1 cellular context compared by ENCODE assay signal in genomic region chrX:2897690-2898623, GRCh38.
A peak's percentile ranks its signal among the peaks of the same experiment; 100 is the strongest.
TF ChIP-seq lines count a peak whose summit lies in the region.
"Not testable (repeated sequence)": the region's sequence is repeated elsewhere in the genome, so short reads cannot be mapped to it uniquely, and the experiment has no call there.

No MANE protein-coding gene starts in this region.

TF ChIP-seq in K562, 482 proteins besides CTCF, POLR2A, EP300 and RAD21 (continued from another document):
- TF ChIP-seq ZNF740 (CRISPR knock-in tag; IDR thresholded peaks at IDR 0.05) (0 out of 2 replicates have a peak, but pooled peaks have one; percentile 23), CREB1 (IDR thresholded peaks at IDR 0.05) (peak; percentile 40; the same call in 1 of the 2 replicates), RCOR1 (IDR thresholded peaks at IDR 0.05; ENCODE audit: borderline replicate concordance in 1 of 2, low read depth in 2 of 2, low read length in 2 of 2) (peak in 1 of 2 experiments; percentile 98; a peak in 2 of 4 replicates), CEBPG (CRISPR knock-in tag; IDR thresholded peaks at IDR 0.05) (peak; percentile 69), CEBPG (tag; conservative IDR thresholded peaks at IDR 0.05 in 1 of 2, IDR thresholded peaks at IDR 0.05 in 1 of 2) (peak in 1 of 2 experiments; percentile 66; a peak in 2 of 4 replicates), CCNT2 (IDR thresholded peaks at IDR 0.05; ENCODE audit: borderline replicate concordance, extremely low read depth, insufficient read length, low read depth, low read length) (peak; percentile 26), MEIS2 (IDR thresholded peaks at IDR 0.05; ENCODE audit: partially characterized antibody) (peak; percentile 70), GATA2 (CRISPR knock-in tag; IDR thresholded peaks at IDR 0.05) (peak; percentile 57; the same call in 1 of the 2 replicates), TRIM24 (IDR thresholded peaks at IDR 0.05) (0 out of 4 replicates have a peak, but pooled peaks of 1 of the 2 experiments have one; percentile 24), CBFA2T3 (IDR thresholded peaks at IDR 0.05) (peak; percentile 70), HDAC2 (IDR thresholded peaks at IDR 0.05) (peak; percentile 79), ARID1B (IDR thresholded peaks at IDR 0.05) (peak; percentile 57), ATF1 (tag; IDR thresholded peaks at IDR 0.05) (peak; percentile 51), TAL1 (IDR thresholded peaks at IDR 0.05) (peak; percentile 22; the same call in 1 of the 2 replicates), SMARCA4 (IDR thresholded peaks at IDR 0.05) (peak; percentile 29; the same call in 1 of the 2 replicates), NR2C2 (tag; IDR thresholded peaks at IDR 0.05) (peak; percentile 49; the same call in 1 of the 2 replicates), SMARCE1 (IDR thresholded peaks at IDR 0.05) (peak; percentile 43; the same call in 1 of the 2 replicates), TCF3 (CRISPR knock-in tag; IDR thresholded peaks at IDR 0.05) (peak; percentile 56), NR2C1 (IDR thresholded peaks at IDR 0.05) (peak; percentile 48; the same call in 1 of the 2 replicates), NR2C1 (tag; IDR thresholded peaks at IDR 0.05) (peak; percentile 67), CXXC5 (CRISPR knock-in tag; IDR thresholded peaks at IDR 0.05) (peak; percentile 65), PHF21A (IDR thresholded peaks at IDR 0.05; ENCODE audit: borderline replicate concordance, low read depth) (peak; percentile 70; the same call in 1 of the 2 replicates), CREM (IDR thresholded peaks at IDR 0.05; ENCODE audit: low read depth) (peak; percentile 78), JUND (tag; IDR thresholded peaks at IDR 0.05; ENCODE audit: borderline replicate concordance, low read depth, low read length) (peak; percentile 35; the same call in 1 of the 3 replicates), ATF7 (IDR thresholded peaks at IDR 0.05) (peak; percentile 55; the same call in 1 of the 2 replicates), TEAD4 (IDR thresholded peaks at IDR 0.05; ENCODE audit: low read length) (peak; percentile 36; the same call in 1 of the 2 replicates), CBFA2T2 (conservative IDR thresholded peaks at IDR 0.05) (peak; percentile 56), CTBP1 (IDR thresholded peaks at IDR 0.05; ENCODE audit: borderline replicate concordance) (peak; percentile 24; the same call in 1 of the 2 replicates), SMAD4 (CRISPR knock-in tag; conservative IDR thresholded peaks at IDR 0.05) (peak; percentile 57; the same call in 1 of the 2 replicates), HMBOX1 (IDR thresholded peaks at IDR 0.05) (peak; percentile 76), ETV5 (CRISPR knock-in tag; IDR thresholded peaks at IDR 0.05; ENCODE audit: low read depth) (0 out of 2 replicates have a peak, but pooled peaks have one; percentile 30), SOX6 (IDR thresholded peaks at IDR 0.05) (peak; percentile 59; the same call in 1 of the 2 replicates), NCOR1 (IDR thresholded peaks at IDR 0.05) (peak; percentile 30), GABPA (tag; conservative IDR thresholded peaks at IDR 0.05; ENCODE audit: low read depth) (peak; percentile 33; the same call in 1 of the 2 replicates), KDM1A (IDR thresholded peaks at IDR 0.05) (peak; percentile 88 to 89), MAZ (CRISPR knock-in tag; conservative IDR thresholded peaks at IDR 0.05 in 1 of 2, IDR thresholded peaks at IDR 0.05 in 1 of 2) (peak in 1 of 2 experiments; percentile 75; a peak in 1 of 4 replicates), ETV1 (tag; conservative IDR thresholded peaks at IDR 0.05; ENCODE audit: low read depth) (peak; percentile 56)
- not testable (repeated sequence) for TF ChIP-seq ZNF740 (tag; IDR thresholded peaks at IDR 0.05); CREB1 (CRISPR knock-in tag; IDR thresholded peaks at IDR 0.05); ATF1 (CRISPR knock-in tag; IDR thresholded peaks at IDR 0.05); NR2C2 (CRISPR knock-in tag; IDR thresholded peaks at IDR 0.05); JUND (IDR thresholded peaks at IDR 0.05; ENCODE audit: borderline replicate concordance, low read depth, low read length); TEAD4 (CRISPR knock-in tag; IDR thresholded peaks at IDR 0.05; ENCODE audit: borderline replicate concordance)
- TF ChIP-seq, protein P1, sequence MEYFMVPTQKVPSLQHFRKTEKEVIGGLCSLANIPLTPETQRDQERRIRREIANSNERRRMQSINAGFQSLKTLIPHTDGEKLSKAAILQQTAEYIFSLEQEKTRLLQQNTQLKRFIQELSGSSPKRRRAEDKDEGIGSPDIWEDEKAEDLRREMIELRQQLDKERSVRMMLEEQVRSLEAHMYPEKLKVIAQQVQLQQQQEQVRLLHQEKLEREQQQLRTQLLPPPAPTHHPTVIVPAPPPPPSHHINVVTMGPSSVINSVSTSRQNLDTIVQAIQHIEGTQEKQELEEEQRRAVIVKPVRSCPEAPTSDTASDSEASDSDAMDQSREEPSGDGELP (CRISPR knock-in tag; IDR thresholded peaks at IDR 0.05; ENCODE audit: borderline replicate concordance) = peak; percentile 55; the same call in 1 of the 2 replicates
- TF ChIP-seq, protein P2, sequence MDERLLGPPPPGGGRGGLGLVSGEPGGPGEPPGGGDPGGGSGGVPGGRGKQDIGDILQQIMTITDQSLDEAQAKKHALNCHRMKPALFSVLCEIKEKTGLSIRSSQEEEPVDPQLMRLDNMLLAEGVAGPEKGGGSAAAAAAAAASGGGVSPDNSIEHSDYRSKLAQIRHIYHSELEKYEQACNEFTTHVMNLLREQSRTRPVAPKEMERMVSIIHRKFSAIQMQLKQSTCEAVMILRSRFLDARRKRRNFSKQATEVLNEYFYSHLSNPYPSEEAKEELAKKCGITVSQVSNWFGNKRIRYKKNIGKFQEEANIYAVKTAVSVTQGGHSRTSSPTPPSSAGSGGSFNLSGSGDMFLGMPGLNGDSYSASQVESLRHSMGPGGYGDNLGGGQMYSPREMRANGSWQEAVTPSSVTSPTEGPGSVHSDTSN (CRISPR knock-in tag; IDR thresholded peaks at IDR 0.05; ENCODE audit: low read depth) = not testable (repeated sequence)
- TF ChIP-seq, protein P2 (tag; conservative IDR thresholded peaks at IDR 0.05; ENCODE audit: low read depth) = peak; percentile 48
- TF ChIP-seq, protein P3, sequence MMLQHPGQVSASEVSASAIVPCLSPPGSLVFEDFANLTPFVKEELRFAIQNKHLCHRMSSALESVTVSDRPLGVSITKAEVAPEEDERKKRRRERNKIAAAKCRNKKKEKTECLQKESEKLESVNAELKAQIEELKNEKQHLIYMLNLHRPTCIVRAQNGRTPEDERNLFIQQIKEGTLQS (IDR thresholded peaks at IDR 0.05) = peak; percentile 50; the same call in 1 of the 2 replicates
- TF ChIP-seq, protein P3 (CRISPR knock-in tag; conservative IDR thresholded peaks at IDR 0.05) = not testable (repeated sequence)
- TF ChIP-seq, protein P4, sequence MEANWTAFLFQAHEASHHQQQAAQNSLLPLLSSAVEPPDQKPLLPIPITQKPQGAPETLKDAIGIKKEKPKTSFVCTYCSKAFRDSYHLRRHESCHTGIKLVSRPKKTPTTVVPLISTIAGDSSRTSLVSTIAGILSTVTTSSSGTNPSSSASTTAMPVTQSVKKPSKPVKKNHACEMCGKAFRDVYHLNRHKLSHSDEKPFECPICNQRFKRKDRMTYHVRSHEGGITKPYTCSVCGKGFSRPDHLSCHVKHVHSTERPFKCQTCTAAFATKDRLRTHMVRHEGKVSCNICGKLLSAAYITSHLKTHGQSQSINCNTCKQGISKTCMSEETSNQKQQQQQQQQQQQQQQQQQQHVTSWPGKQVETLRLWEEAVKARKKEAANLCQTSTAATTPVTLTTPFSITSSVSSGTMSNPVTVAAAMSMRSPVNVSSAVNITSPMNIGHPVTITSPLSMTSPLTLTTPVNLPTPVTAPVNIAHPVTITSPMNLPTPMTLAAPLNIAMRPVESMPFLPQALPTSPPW (CRISPR knock-in tag; IDR thresholded peaks at IDR 0.05) = peak; percentile 71
